In genomic region chr11:35259529-35259928, GRCh38 we compare ENCODE assay signal across 31 cellular contexts.
"Had no signal": no experiment of that assay in that cellular context is flagged by ENCODE, and none has a peak within 500 bp of the region (broad histone marks: within the 10 kb centered on the region; RNA-seq: fewer than 3 reads in every experiment).

No MANE protein-coding gene starts in this region.

- H3K9me3 ChIP-seq: body of pancreas, esophagus squamous epithelium had no signal

- H3K27me3 ChIP-seq: body of pancreas had no signal

- FAIRE-seq: colon, endothelial cell of umbilical vein, TTC549 had no signal

- DNase-seq: activated B cell treated with CpG ODN at 0.5 μM for 24 hours; activated CD4-positive, alpha-beta T cell treated with anti-CD3 and anti-CD28 coated beads for 48 hours; activated CD4-positive, alpha-beta T cell treated with anti-CD3 and anti-CD28 coated beads, Interleukin-2, amount 50 U/mL, for 1 hour; activated CD4-positive, alpha-beta T cell treated with anti-CD3 and anti-CD28 coated beads, Interleukin-2, amount 50 U/mL, for 48 hours; activated CD8-positive, alpha-beta memory T cell treated with anti-CD3 and anti-CD28 coated beads for 24 hours; activated CD8-positive, alpha-beta T cell treated with anti-CD3 and anti-CD28 coated beads for 36 hours; activated effector memory CD4-positive, alpha-beta T cell treated with Interleukin-2 at 50 U/mL for 16 hours; activated gamma-delta T cell treated with Interleukin-2 at 50 U/mL for 16 hours; activated naive CD4-positive, alpha-beta T cell treated with anti-CD3 and anti-CD28 coated beads, Interleukin-2, amount 50 U/mL, for 16 hours; activated naive CD4-positive, alpha-beta T cell treated with Interleukin-2 at 50 U/mL for 16 hours; activated T-cell treated with anti-CD3 and anti-CD28 coated beads, Interleukin-2, amount 50 U/mL, for 4 hours; amniotic stem cell; anterior cingulate cortex; body of pancreas; caudate nucleus; cortex of kidney; dermis blood vessel endothelial cell; effector CD4-positive, alpha-beta T cell; effector memory CD8-positive, alpha-beta T cell; esophagus squamous epithelium; foreskin melanocyte; head of caudate nucleus; hippocampal formation; T-helper 2 cell; WERI-Rb-1 had no signal

- H3K27ac ChIP-seq: epithelial cell of prostate, WERI-Rb-1 had no signal

- ATAC-seq: activated CD4-positive, CD25-positive, alpha-beta regulatory T cell treated with anti-CD3 and anti-CD28 coated beads, Interleukin-2, amount 50 U/mL, for 24 hours; activated CD8-positive, alpha-beta T cell treated with anti-CD3 and anti-CD28 coated beads for 36 hours; activated T-cell treated with anti-CD3 and anti-CD28 coated beads, Interleukin-2, amount 50 U/mL, for 4 hours; activated T-helper 17 cell treated with anti-CD3 and anti-CD28 coated beads, Interleukin-2, amount 50 U/mL, for 72 hours; effector memory CD8-positive, alpha-beta T cell had no signal

- H3K36me3 ChIP-seq: esophagus squamous epithelium had no signal

- H3K4me3 ChIP-seq: body of pancreas, esophagus squamous epithelium had no signal
